21 cellular contexts compared by ENCODE assay signal in genomic region chr12:21788089-21788983, GRCh38. TPM values are rescaled to one million over a fixed set of nuclear protein-coding genes. Genes with fewer than 3 reads are reported as not detected.
A peak's percentile ranks its signal among the peaks of the same experiment; 100 is the strongest.
DNase-seq lines count a peak whose midpoint lies in the region; ATAC-seq, FAIRE-seq and TF ChIP-seq lines count a peak whose summit lies in the region.
"Had no signal": no experiment of that assay in that cellular context is flagged by ENCODE, and none has a peak within 500 bp of the region (broad histone marks: within the 10 kb centered on the region; RNA-seq: fewer than 3 reads in every experiment).

No MANE protein-coding gene starts in this region.

- H3K9me3 ChIP-seq in right atrium auricular region (no peaks in the 10 kb centered on the region), right lobe of liver (no peaks in the 10 kb centered on the region), small intestine (ENCODE audit: control insufficient read depth, low read depth) (no peaks in the 10 kb centered on the region)

- intact Hi-C loops in Right ventricle myocardium superior (cut with DNase I), result no loop called here
- intact Hi-C loops in right lobe of liver (cut with DNase I), result no loop called here

- 43% methylated on average over 7 of the region's 7 CpGs for WGBS in right lobe of liver (ENCODE audit: insufficient coverage, low coverage, low lambda C conversion rate, missing lambda C conversion rate)
- WGBS in small intestine, 3 donors, result 46 to 71% (median 47%) methylated on average over 7 of the region's 7 CpGs

- H3K4me3 ChIP-seq in right atrium auricular region (no peak overlapping the region), fibroblast of mammary gland (ENCODE audit: control insufficient read depth, low read depth, low read length) (no peak overlapping the region), right lobe of liver (no peak overlapping the region), small intestine (ENCODE audit: low read depth in 1 of 2, low read length in 2 of 2) (no peak overlapping the region)

- peak; percentile 74 for ATAC-seq in Right ventricle myocardium superior (ENCODE audit: poor library complexity)
- ATAC-seq in right lobe of liver, result peak; percentile 74 to 94 (median 92)
- no peak for ATAC-seq in GM18861 (IDR thresholded peaks at IDR 0.05; ENCODE audit: unreplicated experiment)
- ATAC-seq: HCT116 had no signal

- no peak for TF ChIP-seq POLR2A in right lobe of liver (IDR thresholded peaks at IDR 0.05)

- no peaks in the 10 kb centered on the region for H3K27me3 ChIP-seq in right atrium auricular region
- H3K27me3 ChIP-seq in right lobe of liver, result no peaks in the 10 kb centered on the region
- no peaks in the 10 kb centered on the region for H3K27me3 ChIP-seq in small intestine (ENCODE audit: control insufficient read depth in 2 of 2, insufficient read depth in 2 of 2, low read length in 2 of 2)

- DNase-seq in Right ventricle myocardium superior, result no peak
- no peak for DNase-seq in right atrium auricular region (ENCODE audit: low spot score)
- DNase-seq in fibroblast of mammary gland (ENCODE audit: low read depth), result peak; percentile 16
- no peak for DNase-seq in right lobe of liver
- peak; percentile 45 for DNase-seq in small intestine
- no peak for DNase-seq in NCI-H2227 treated with DMSO at 0.1 percent for 48 hours (lab: John Stamatoyannopoulos, UW)
- no peak for DNase-seq in DMS 273 (lab: John Stamatoyannopoulos, UW; ENCODE audit: unreplicated experiment)
- DNase-seq: 8988T, ACHN, NCI-H1048, NCI-H1417, NCI-H1694, NCI-H2029 treated with DMSO at 0.1 percent for 48 hours, NCI-H69, RPMI8226, SHP77 treated with DMSO at 0.1 percent for 48 hours had no signal

- no peak for FAIRE-seq in small intestine (lab: Jason Lieb, UNC)

- H3K36me3 ChIP-seq in right atrium auricular region (no peaks in the 10 kb centered on the region), right lobe of liver (no peaks in the 10 kb centered on the region), small intestine (ENCODE audit: control insufficient read depth in 2 of 2, insufficient read depth in 2 of 2, low read length in 2 of 2) (no peaks in the 10 kb centered on the region)

- no peak for TF ChIP-seq CTCF in right atrium auricular region (IDR thresholded peaks at IDR 0.05)
- TF ChIP-seq CTCF in fibroblast of mammary gland (conservative IDR thresholded peaks at IDR 0.05; ENCODE audit: control insufficient read depth, insufficient read depth, low read depth, low read length), result no peak
- no peak for TF ChIP-seq CTCF in right lobe of liver (IDR thresholded peaks at IDR 0.05)

- H3K27ac ChIP-seq in right atrium auricular region (no peak overlapping the region), right lobe of liver (peak overlapping the region in 2 of 3 donors; percentile 14 to 35), small intestine (ENCODE audit: low read depth in 1 of 2, low read length in 1 of 2) (no peak overlapping the region)
- H3K27ac ChIP-seq: HL-60 had no signal

- H3K4me1 ChIP-seq in right atrium auricular region (no peaks in the 10 kb centered on the region), right lobe of liver (peaks cover 0 to 13% (median 4%) of the 10 kb centered on the region in 4 donors), small intestine (ENCODE audit: control insufficient read depth in 2 of 2, insufficient read depth in 1 of 2, low read depth in 1 of 2, low read length in 1 of 2) (no peaks in the 10 kb centered on the region)

RNA-seq across cellular contexts. Expression of gene KCNJ8, which starts 13.8 kb away (rescaled TPM):
- 53.5 TPM for total RNA-seq in Right ventricle myocardium superior
- total RNA-seq in right atrium auricular region, result 10 to 100 TPM; 25.4 to 37.1 TPM
- 10 to 100 TPM in 5 of 6 experiments, 1 to 10 TPM in 1; 9.1 to 37.5 (median 25.4) TPM for total RNA-seq in right lobe of liver
- polyA plus RNA-seq in small intestine, result 1 to 10 TPM in 2 of 3 donors, under 1 TPM in 1; 0.22 to 5.6 (median 1.4) TPM
- total RNA-seq: Daoy, G401 had no signal

Comparison
In these comparisons a context has a peak if more than half of its experiments do, and no peak if none do; other contexts are left out.
1. DNase-seq: peak in fibroblast of mammary gland (single experiment) and small intestine (single experiment); none in Right ventricle myocardium superior (single experiment), right atrium auricular region (single experiment), right lobe of liver (0 of 3), NCI-H2227 treated with DMSO at 0.1 percent for 48 hours (single experiment) and DMS 273 (single experiment).
2. H3K27ac ChIP-seq: peak in right lobe of liver (2 of 3); none in right atrium auricular region (0 of 2) and small intestine (0 of 2).